ENCODE assay signal across 20 cellular contexts in the genomic region with DNA sequence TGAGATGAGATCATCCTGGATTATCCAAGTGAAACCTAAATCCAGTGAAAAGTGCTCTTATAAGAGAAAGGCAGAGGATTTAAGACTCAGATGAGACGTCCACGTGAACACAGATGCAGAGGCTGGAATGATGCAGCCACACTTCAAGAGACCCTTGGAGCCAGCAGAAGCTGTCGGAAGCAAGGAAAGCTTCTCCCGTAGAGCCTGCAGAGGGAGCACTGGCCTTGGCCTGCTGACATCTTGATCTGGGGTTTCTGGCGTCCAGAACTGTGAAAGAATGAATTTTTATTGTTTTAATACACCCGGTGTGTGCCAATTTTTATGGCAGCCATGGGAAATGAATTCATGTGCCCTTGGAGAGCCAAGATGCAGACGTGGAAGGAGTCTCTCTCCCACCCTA.
DNase-seq lines count a peak whose midpoint lies in the region; ATAC-seq and TF ChIP-seq lines count a peak whose summit lies in the region.
"Had no signal": no experiment of that assay in that cellular context is flagged by ENCODE, and none has a peak within 500 bp of the region (broad histone marks: within the 10 kb centered on the region; RNA-seq: fewer than 3 reads in every experiment).

No MANE protein-coding gene starts in this region.

- 30 to 37% methylated on average over 7 of the region's 7 CpGs for WGBS in lung, 2 donors

- peak; percentile 95 for ATAC-seq in GM23338
- ATAC-seq in lung (ENCODE audit: insufficient read depth, low FRiP score), result no peak
- ATAC-seq in HG03025 (IDR thresholded peaks at IDR 0.05; ENCODE audit: low FRiP score, unreplicated experiment), result no peak
- ATAC-seq: activated CD4-positive, CD25-positive, alpha-beta regulatory T cell treated with anti-CD3 and anti-CD28 coated beads, Interleukin-2, amount 50 U/mL, for 24 hours; activated T-helper 17 cell treated with anti-CD3 and anti-CD28 coated beads, Interleukin-2, amount 50 U/mL, for 72 hours; esophagus mucosa had no signal

- peak overlapping the region; percentile 92 for H2AFZ ChIP-seq in GM23338

- H3K9me2 ChIP-seq in GM23338 (ENCODE audit: insufficient read depth), result no peaks in the 10 kb centered on the region

- no peak overlapping the region for H3K27ac ChIP-seq in A673 (ENCODE audit: low read depth, low read length, poor library complexity, severe bottlenecking)
- H3K27ac ChIP-seq in GM23338 (ENCODE audit: low read depth), result no peak overlapping the region
- no peak overlapping the region for H3K27ac ChIP-seq in lung (ENCODE audit: low read depth in 1 of 2, low read length in 1 of 2)
- H3K27ac ChIP-seq: uterus had no signal

- no peaks in the 10 kb centered on the region for H3K36me3 Mint-ChIP-seq in GM23338 (ENCODE audit: low read depth)
- H3K36me3 Mint-ChIP-seq: immature natural killer cell had no signal

- 0 out of 2 replicates have a peak, but pooled peaks have one; percentile 35 for TF ChIP-seq CTCF in A673 (conservative IDR thresholded peaks at IDR 0.05; ENCODE audit: low read depth, low read length)
- TF ChIP-seq CTCF in GM23338 (conservative IDR thresholded peaks at IDR 0.05; ENCODE audit: low read depth in 2 of 2), result peak; percentile 66 to 78
- TF ChIP-seq CTCF in lung (IDR thresholded peaks at IDR 0.05; ENCODE audit: control extremely low read depth, extremely low read depth), result no peak

- H3K36me3 ChIP-seq in A673 (ENCODE audit: insufficient read depth, low read length, poor library complexity, severe bottlenecking) (no peaks in the 10 kb centered on the region), GM23338 (ENCODE audit: insufficient read depth) (no peaks in the 10 kb centered on the region), lung (ENCODE audit: control insufficient read depth in 2 of 2, insufficient read depth in 2 of 2, low read length in 2 of 2) (no peaks in the 10 kb centered on the region)
- H3K36me3 ChIP-seq: uterus had no signal

- CTCF ChIA-PET in A673 (lab: Charles Lee), result interaction anchor here (0.5 kb wide), 1 partner anchor 121 kb away, joined by 3 read pairs; no protein-coding TSS in a partner anchor

- no peaks in the 10 kb centered on the region for H3K9me3 Mint-ChIP-seq in GM23338
- H3K9me3 Mint-ChIP-seq: activated T-helper 17 cell treated with anti-CD3 and anti-CD28 coated beads, Interleukin-2, amount 50 U/mL, for 72 hours; immature natural killer cell; nephron had no signal

- peaks cover 4% of the 10 kb centered on the region for H3K27me3 Mint-ChIP-seq in GM23338 (ENCODE audit: insufficient read depth, low read depth, poor library complexity)

- in situ Hi-C loops in SK-MEL-5 (cut with HindIII; ENCODE audit: low pct_unique_long_range_greater_than_20kb, low sequenced_read_pairs), result no loop called here

- BruUV-seq in A673 (replicated peaks; lab: Mats Ljungman, UMichigan), result no TSS peak

- H4K20me1 ChIP-seq in GM23338 (replicated peaks; ENCODE audit: insufficient read depth), result no peaks in the 10 kb centered on the region

- intact Hi-C loops in A673 (cut with micrococcal nuclease; ENCODE audit: unreplicated experiment), result no loop called here

- no peak overlapping the region for H3K27ac Mint-ChIP-seq in GM23338
- H3K27ac Mint-ChIP-seq: activated T-helper 17 cell treated with anti-CD3 and anti-CD28 coated beads, Interleukin-2, amount 50 U/mL, for 72 hours; immature natural killer cell; nephron had no signal

- POLR2A ChIA-PET in A673 (lab: Charles Lee; ENCODE audit: low non-redundant PET), result no interaction called here

- H3K27me3 ChIP-seq in A673 (replicated peaks; ENCODE audit: insufficient read depth, low read depth, low read length, poor library complexity) (no peaks in the 10 kb centered on the region), GM23338 (ENCODE audit: insufficient read depth) (no peaks in the 10 kb centered on the region), lung (ENCODE audit: control insufficient read depth, insufficient read depth) (no peaks in the 10 kb centered on the region)
- H3K27me3 ChIP-seq: uterus had no signal

- H3K4me3 ChIP-seq in A673 (ENCODE audit: low read depth, low read length, poor library complexity, severe bottlenecking), result no peak overlapping the region
- no peak overlapping the region for H3K4me3 ChIP-seq in GM23338
- no peak overlapping the region for H3K4me3 ChIP-seq in lung
- H3K4me3 ChIP-seq: uterus had no signal

- H3K9me3 ChIP-seq in A673 (ENCODE audit: low read depth, low read length, poor library complexity, severe bottlenecking) (no peaks in the 10 kb centered on the region), lung (ENCODE audit: control insufficient read depth in 2 of 2, insufficient read depth in 1 of 2, low read length in 1 of 2) (no peaks in the 10 kb centered on the region)
- H3K9me3 ChIP-seq: uterus had no signal

- H3K4me1 Mint-ChIP-seq in GM23338, result peaks cover 15% of the 10 kb centered on the region
- H3K4me1 Mint-ChIP-seq: activated T-helper 17 cell treated with anti-CD3 and anti-CD28 coated beads, Interleukin-2, amount 50 U/mL, for 72 hours; immature natural killer cell; nephron had no signal

- H3K4me2 ChIP-seq in GM23338, result no peak overlapping the region

- DNase-seq in A673 (ENCODE audit: low spot score) (no peak), GM23338 (ENCODE audit: low spot score) (peak; percentile 67), SK-MEL-5 (ENCODE audit: low read depth, low spot score) (peak; percentile 26), lung (ENCODE audit: low spot score) (peak; percentile 2), NCI-H187 treated with DMSO at 0.1 percent for 48 hours (lab: John Stamatoyannopoulos, UW) (no peak), NCI-H2029 treated with DMSO at 0.1 percent for 48 hours (lab: John Stamatoyannopoulos, UW) (no peak)
- no peak for DNase-seq in stimulated activated CD4-positive, alpha-beta T cell treated with anti-CD3 and anti-CD28 coated beads, Interleukin-4, amount 100 ng/mL, for 24 hours
- DNase-seq: activated CD8-positive, alpha-beta memory T cell treated with anti-CD3 and anti-CD28 coated beads for 24 hours; immature natural killer cell; Kasumi-1; NCI-H146; SHP77 treated with DMSO at 0.1 percent for 48 hours; stimulated activated naive CD4-positive, alpha-beta T cell treated with Interleukin-2 at 50 U/mL for 16 hours; T-helper 2 cell; uterus had no signal

- no peaks in the 10 kb centered on the region for H3F3A ChIP-seq in GM23338 (replicated peaks; ENCODE audit: low read depth)

- no peak overlapping the region for H3K4me3 Mint-ChIP-seq in GM23338
- H3K4me3 Mint-ChIP-seq: activated T-helper 17 cell treated with anti-CD3 and anti-CD28 coated beads, Interleukin-2, amount 50 U/mL, for 72 hours; immature natural killer cell; nephron had no signal

- H3K4me1 ChIP-seq in A673 (ENCODE audit: insufficient read depth, low read length, poor library complexity, severe bottlenecking) (no peaks in the 10 kb centered on the region), GM23338 (ENCODE audit: insufficient read depth) (0 out of 2 replicates have a peak, but pooled peaks cover 3% of the 10 kb centered on the region), lung (ENCODE audit: control insufficient read depth in 2 of 2, insufficient read depth in 2 of 2, low read length in 2 of 2) (no peaks in the 10 kb centered on the region)
- H3K4me1 ChIP-seq: uterus had no signal

- no peaks in the 10 kb centered on the region for H3K79me2 ChIP-seq in GM23338 (replicated peaks; ENCODE audit: insufficient read depth)

TF ChIP-seq in GM23338, 12 proteins besides CTCF, POLR2A, EP300 and RAD21 (continues in another document):
- TF ChIP-seq JUNB (IDR thresholded peaks at IDR 0.05; ENCODE audit: unreplicated experiment) (no peak), ZNF331 (CRISPR knock-in tag; IDR thresholded peaks at IDR 0.05; ENCODE audit: low read depth) (no peak), NANOG (IDR thresholded peaks at IDR 0.05; ENCODE audit: borderline replicate concordance) (no peak), POLR2AphosphoS5 (IDR thresholded peaks at IDR 0.05; ENCODE audit: low read depth) (no peak), ZNF114 (CRISPR knock-in tag; IDR thresholded peaks at IDR 0.05) (no peak), EZH2phosphoT487 (IDR thresholded peaks at IDR 0.05; ENCODE audit: unreplicated experiment) (no peak)
- TF ChIP-seq, protein P1, sequence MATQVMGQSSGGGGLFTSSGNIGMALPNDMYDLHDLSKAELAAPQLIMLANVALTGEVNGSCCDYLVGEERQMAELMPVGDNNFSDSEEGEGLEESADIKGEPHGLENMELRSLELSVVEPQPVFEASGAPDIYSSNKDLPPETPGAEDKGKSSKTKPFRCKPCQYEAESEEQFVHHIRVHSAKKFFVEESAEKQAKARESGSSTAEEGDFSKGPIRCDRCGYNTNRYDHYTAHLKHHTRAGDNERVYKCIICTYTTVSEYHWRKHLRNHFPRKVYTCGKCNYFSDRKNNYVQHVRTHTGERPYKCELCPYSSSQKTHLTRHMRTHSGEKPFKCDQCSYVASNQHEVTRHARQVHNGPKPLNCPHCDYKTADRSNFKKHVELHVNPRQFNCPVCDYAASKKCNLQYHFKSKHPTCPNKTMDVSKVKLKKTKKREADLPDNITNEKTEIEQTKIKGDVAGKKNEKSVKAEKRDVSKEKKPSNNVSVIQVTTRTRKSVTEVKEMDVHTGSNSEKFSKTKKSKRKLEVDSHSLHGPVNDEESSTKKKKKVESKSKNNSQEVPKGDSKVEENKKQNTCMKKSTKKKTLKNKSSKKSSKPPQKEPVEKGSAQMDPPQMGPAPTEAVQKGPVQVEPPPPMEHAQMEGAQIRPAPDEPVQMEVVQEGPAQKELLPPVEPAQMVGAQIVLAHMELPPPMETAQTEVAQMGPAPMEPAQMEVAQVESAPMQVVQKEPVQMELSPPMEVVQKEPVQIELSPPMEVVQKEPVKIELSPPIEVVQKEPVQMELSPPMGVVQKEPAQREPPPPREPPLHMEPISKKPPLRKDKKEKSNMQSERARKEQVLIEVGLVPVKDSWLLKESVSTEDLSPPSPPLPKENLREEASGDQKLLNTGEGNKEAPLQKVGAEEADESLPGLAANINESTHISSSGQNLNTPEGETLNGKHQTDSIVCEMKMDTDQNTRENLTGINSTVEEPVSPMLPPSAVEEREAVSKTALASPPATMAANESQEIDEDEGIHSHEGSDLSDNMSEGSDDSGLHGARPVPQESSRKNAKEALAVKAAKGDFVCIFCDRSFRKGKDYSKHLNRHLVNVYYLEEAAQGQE (IDR thresholded peaks at IDR 0.05; ENCODE audit: unreplicated experiment), result no peak
- TF ChIP-seq, protein P2, sequence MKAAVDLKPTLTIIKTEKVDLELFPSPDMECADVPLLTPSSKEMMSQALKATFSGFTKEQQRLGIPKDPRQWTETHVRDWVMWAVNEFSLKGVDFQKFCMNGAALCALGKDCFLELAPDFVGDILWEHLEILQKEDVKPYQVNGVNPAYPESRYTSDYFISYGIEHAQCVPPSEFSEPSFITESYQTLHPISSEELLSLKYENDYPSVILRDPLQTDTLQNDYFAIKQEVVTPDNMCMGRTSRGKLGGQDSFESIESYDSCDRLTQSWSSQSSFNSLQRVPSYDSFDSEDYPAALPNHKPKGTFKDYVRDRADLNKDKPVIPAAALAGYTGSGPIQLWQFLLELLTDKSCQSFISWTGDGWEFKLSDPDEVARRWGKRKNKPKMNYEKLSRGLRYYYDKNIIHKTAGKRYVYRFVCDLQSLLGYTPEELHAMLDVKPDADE (IDR thresholded peaks at IDR 0.05), result no peak

Comparison
In these comparisons a context has a peak if more than half of its experiments do, and no peak if none do; other contexts are left out.
1. DNase-seq: peak in GM23338 (single experiment), SK-MEL-5 (single experiment) and lung (single experiment); none in A673 (single experiment), NCI-H187 treated with DMSO at 0.1 percent for 48 hours (single experiment), NCI-H2029 treated with DMSO at 0.1 percent for 48 hours (single experiment) and stimulated activated CD4-positive, alpha-beta T cell treated with anti-CD3 and anti-CD28 coated beads, Interleukin-4, amount 100 ng/mL, for 24 hours (single experiment).